12 cellular contexts compared by ENCODE assay signal in genomic region chrX:126165721-126166401, GRCh38. TPM values are rescaled to one million over a fixed set of nuclear protein-coding genes. Genes with fewer than 3 reads are reported as not detected.
DNase-seq lines count a peak whose midpoint lies in the region; ATAC-seq and TF ChIP-seq lines count a peak whose summit lies in the region.
"Had no signal": no experiment of that assay in that cellular context is flagged by ENCODE, and none has a peak within 500 bp of the region (broad histone marks: within the 10 kb centered on the region; RNA-seq: fewer than 3 reads in every experiment).

Gene DCAF12L2, minus strand, starts transcription at chrX:126166289. Its CDS starts 365 bp downstream, at chrX:126165924.

- H3K27me3 Mint-ChIP-seq in activated T-cell treated with anti-CD3 and anti-CD28 coated beads, Interleukin-2, amount 50 U/mL, for 4 hours (ENCODE audit: low read depth), result peaks cover 11% of the 10 kb centered on the region
- peaks cover 2% of the 10 kb centered on the region for H3K27me3 Mint-ChIP-seq in chondrocyte (ENCODE audit: low read depth)

- peak within 1 kb of the TSS in 3 of 4 donors; percentile 13 to 49 (median 31) for H3K4me3 ChIP-seq in tibial nerve

- TF ChIP-seq POLR2A in tibial nerve (IDR thresholded peaks at IDR 0.05), result no peak

- H3K4me3 Mint-ChIP-seq in activated T-cell treated with anti-CD3 and anti-CD28 coated beads, Interleukin-2, amount 50 U/mL, for 4 hours, result peak within 1 kb of the TSS; percentile 37
- H3K4me3 Mint-ChIP-seq in chondrocyte (ENCODE audit: unreplicated experiment), result peak within 1 kb of the TSS; percentile 65
- H3K4me3 Mint-ChIP-seq: activated naive CD4-positive, alpha-beta T cell treated with anti-CD3 and anti-CD28 coated beads, Interleukin-2, amount 50 U/mL, for 24 hours had no signal

- WGBS in tibial nerve, 2 donors, result 64% methylated on average over 86 of the region's 87 CpGs; no CpG with 5 or more reads in 1 of the 2 donors

- no peaks in the 10 kb centered on the region for H3K4me1 Mint-ChIP-seq in activated T-cell treated with anti-CD3 and anti-CD28 coated beads, Interleukin-2, amount 50 U/mL, for 4 hours (ENCODE audit: low read depth)
- H3K4me1 Mint-ChIP-seq in chondrocyte (ENCODE audit: low read depth), result no peaks in the 10 kb centered on the region
- H3K4me1 Mint-ChIP-seq: activated naive CD4-positive, alpha-beta T cell treated with anti-CD3 and anti-CD28 coated beads, Interleukin-2, amount 50 U/mL, for 24 hours had no signal

- no peak within 1 kb of the TSS for H3K27ac Mint-ChIP-seq in chondrocyte (ENCODE audit: unreplicated experiment)
- H3K27ac Mint-ChIP-seq: activated naive CD4-positive, alpha-beta T cell treated with anti-CD3 and anti-CD28 coated beads, Interleukin-2, amount 50 U/mL, for 24 hours had no signal

- H3K9me3 ChIP-seq in tibial nerve, result no peaks in the 10 kb centered on the region

- no peaks in the 10 kb centered on the region for H3K36me3 Mint-ChIP-seq in activated T-cell treated with anti-CD3 and anti-CD28 coated beads, Interleukin-2, amount 50 U/mL, for 4 hours (ENCODE audit: insufficient read depth)
- no peaks in the 10 kb centered on the region for H3K36me3 Mint-ChIP-seq in chondrocyte (ENCODE audit: low read depth)
- H3K36me3 Mint-ChIP-seq: activated naive CD4-positive, alpha-beta T cell treated with anti-CD3 and anti-CD28 coated beads, Interleukin-2, amount 50 U/mL, for 24 hours had no signal

- TF ChIP-seq CTCF in chondrocyte (IDR thresholded peaks at IDR 0.05) (no peak), tibial nerve (IDR thresholded peaks at IDR 0.05) (no peak), RWPE1 (conservative IDR thresholded peaks at IDR 0.05; ENCODE audit: low read depth) (no peak)

- CTCF ChIA-PET in RWPE1 (lab: Yijun Ruan, JAX), result no interaction called here

- DNase-seq in activated T-cell treated with anti-CD3 and anti-CD28 coated beads, Interleukin-2, amount 50 U/mL, for 4 hours, result no peak
- DNase-seq in activated T-cell treated with anti-CD3 and anti-CD28 coated beads for 4 hours (no peak), chondrocyte (ENCODE audit: low spot score) (peak; percentile 75), left kidney (ENCODE audit: low read depth, low spot score) (peak; percentile 53), tibial nerve (ENCODE audit: low spot score in 2 of 2) (no peak), cerebellar nuclear complex (lab: John Stamatoyannopoulos, UW) (no peak), RWPE1 (ENCODE audit: low spot score) (no peak)
- no peak for DNase-seq in activated T-cell treated with anti-CD3 and anti-CD28 coated beads, Interleukin-2, amount 50 U/mL, for 48 hours
- DNase-seq: COR-L47; stimulated activated CD4-positive, alpha-beta T cell treated with anti-CD3 and anti-CD28 coated beads, Interleukin-1b, Interleukin-23, amount 100 ng/mL, for 48 hours had no signal

- no peak for TF ChIP-seq EP300 in tibial nerve (IDR thresholded peaks at IDR 0.05)

- ATAC-seq in activated T-cell treated with anti-CD3 and anti-CD28 coated beads, Interleukin-2, amount 50 U/mL, for 4 hours, result peak in 1 of 2 donors; percentile 30

- no peak within 1 kb of the TSS for H3K27ac ChIP-seq in tibial nerve
- H3K27ac ChIP-seq in RWPE1, result no peak within 1 kb of the TSS

- no peaks in the 10 kb centered on the region for H3K27me3 ChIP-seq in tibial nerve

- H3K4me1 ChIP-seq in tibial nerve, result no peaks in the 10 kb centered on the region

- H3K36me3 ChIP-seq in tibial nerve, result no peaks in the 10 kb centered on the region

- POLR2A ChIA-PET in RWPE1 (lab: Yijun Ruan, JAX; ENCODE audit: low non-redundant PET), result interaction anchor here (0.5 kb wide), 1 partner anchor 481 kb away, joined by 6 read pairs; no protein-coding TSS in a partner anchor

- no peaks in the 10 kb centered on the region for H3K9me3 Mint-ChIP-seq in activated T-cell treated with anti-CD3 and anti-CD28 coated beads, Interleukin-2, amount 50 U/mL, for 4 hours
- H3K9me3 Mint-ChIP-seq in chondrocyte (ENCODE audit: low read depth), result peaks cover 9% of the 10 kb centered on the region
- H3K9me3 Mint-ChIP-seq: activated naive CD4-positive, alpha-beta T cell treated with anti-CD3 and anti-CD28 coated beads, Interleukin-2, amount 50 U/mL, for 24 hours had no signal

RNA-seq across cellular contexts. Expression of gene DCAF12L2, which starts in this region (rescaled TPM):
- not detected for total RNA-seq in activated T-cell treated with anti-CD3 and anti-CD28 coated beads, Interleukin-2, amount 50 U/mL, for 4 hours
- total RNA-seq in chondrocyte, result 0.19 TPM in 1 of 3 replicates, not detected in the others
- total RNA-seq in tibial nerve, result 1 to 10 TPM in 1 of 4 donors, under 1 TPM in 1, not detected in 2; 0.21 to 1.7 TPM
- total RNA-seq: glomerular endothelial cell had no signal

Comparison
In these comparisons a context has a peak if more than half of its experiments do, and no peak if none do; other contexts are left out.
1. Peak in DNase-seq in chondrocyte; RNA of the gene not detected or under 1 TPM.